1 cellular context compared by ENCODE assay signal in genomic region chr16:4801051-4801961, GRCh38.
TF ChIP-seq lines count a peak whose summit lies in the region.

No MANE protein-coding gene starts in this region.

TF ChIP-seq in GM23338, 12 proteins besides CTCF, POLR2A, EP300 and RAD21 (continued from another document):
- no peak for TF ChIP-seq ZNF462 (CRISPR knock-in tag; IDR thresholded peaks at IDR 0.05)
- TF ChIP-seq ETS1 (IDR thresholded peaks at IDR 0.05), result no peak
- TF ChIP-seq NANOG (IDR thresholded peaks at IDR 0.05; ENCODE audit: borderline replicate concordance), result no peak
- no peak for TF ChIP-seq ZNF114 (CRISPR knock-in tag; IDR thresholded peaks at IDR 0.05)
- TF ChIP-seq JUNB (IDR thresholded peaks at IDR 0.05; ENCODE audit: unreplicated experiment), result no peak
- TF ChIP-seq STAT1 (IDR thresholded peaks at IDR 0.05; ENCODE audit: unreplicated experiment), result no peak
